9 cellular contexts compared by ENCODE assay signal in genomic region chr19:5951338-5951861, GRCh38. TPM values are rescaled to one million over a fixed set of nuclear protein-coding genes. Genes with fewer than 3 reads are reported as not detected.
DNase-seq lines count a peak whose midpoint lies in the region; ATAC-seq, FAIRE-seq and TF ChIP-seq lines count a peak whose summit lies in the region.
"Had no signal": no experiment of that assay in that cellular context is flagged by ENCODE, and none has a peak within 500 bp of the region (broad histone marks: within the 10 kb centered on the region; RNA-seq: fewer than 3 reads in every experiment).

No MANE protein-coding gene starts in this region.

- intact Hi-C loops in GM12878 (cut with micrococcal nuclease; ENCODE audit: unreplicated experiment) (no loop called here), Calu3 (cut with micrococcal nuclease; ENCODE audit: unreplicated experiment) (no loop called here)

- peaks cover 49% of the 10 kb centered on the region for H3K79me2 ChIP-seq in GM12878 (ENCODE audit: control insufficient read depth, insufficient read depth, low read length)

- BruUV-seq in GM12878 (replicated peaks; lab: Mats Ljungman, UMichigan), result no TSS peak
- BruUV-seq in Calu3 (replicated peaks; lab: Mats Ljungman, UMichigan), result no TSS peak

- WGBS in GM12878 (ENCODE audit: insufficient coverage, insufficient replicate concordance, low lambda C conversion rate, missing lambda C conversion rate), result 72% methylated on average over 19 of the region's 19 CpGs
- 55% methylated on average over 15 to 19 of the region's 19 CpGs for WGBS in mesodermal cell (ENCODE audit: insufficient coverage in 2 of 2), 2 experiments

- RAD21 ChIA-PET in GM12878 (lab: Charles Lee; ENCODE audit: unreplicated experiment), result interaction anchor here (0.7 kb wide), 1 partner anchor 27 kb away, joined by 4 read pairs; the partner anchor contains the start of gene RANBP3

- H3K27me3 ChIP-seq in H7 (ENCODE audit: control insufficient read depth, insufficient read depth, low read length) (no peaks in the 10 kb centered on the region), GM12878 (replicated peaks in 1 of 2; ENCODE audit: control insufficient read depth in 2 of 2, insufficient read depth in 2 of 2, low read length in 1 of 2) (no peaks in the 10 kb centered on the region), foreskin keratinocyte (no peaks in the 10 kb centered on the region)

- H4K20me1 ChIP-seq in GM12878 (ENCODE audit: control insufficient read depth, insufficient read depth), result no peaks in the 10 kb centered on the region; the same call in 1 of the 2 replicates

- H3K36me3 Mint-ChIP-seq in Calu3 (ENCODE audit: insufficient read depth, unreplicated experiment), result peaks cover 12% of the 10 kb centered on the region

- in situ Hi-C loops in GM12878 (cut with MboI), result no loop called here

- ATAC-seq in GM12878, result peak; percentile 73
- no peak for ATAC-seq in HG03457 (IDR thresholded peaks at IDR 0.05; ENCODE audit: unreplicated experiment)
- ATAC-seq in foreskin keratinocyte, result no peak

- no peaks in the 10 kb centered on the region for H3K36me3 ChIP-seq in H7 (replicated peaks; ENCODE audit: control insufficient read depth, insufficient read depth, low read length)
- H3K36me3 ChIP-seq in GM12878 (ENCODE audit: control insufficient read depth in 2 of 2, insufficient read depth in 2 of 2, low read length in 1 of 2), result peaks cover 7 to 20% of the 10 kb centered on the region in 2 experiments; a peak in 3 of 4 replicates
- H3K36me3 ChIP-seq in mesodermal cell (ENCODE audit: control insufficient read depth, insufficient read depth, low read length), result peaks cover 54% of the 10 kb centered on the region

- no peaks in the 10 kb centered on the region for H3K9me3 ChIP-seq in GM12878 (replicated peaks; ENCODE audit: control insufficient read depth, insufficient read depth, low read length)
- no peaks in the 10 kb centered on the region for H3K9me3 ChIP-seq in mesodermal cell (ENCODE audit: control insufficient read depth, low read length)

- no peak for TF ChIP-seq POLR2A in GM12878 (IDR thresholded peaks at IDR 0.05; ENCODE audit: low read depth, low read length)

- H3K4me2 ChIP-seq in GM12878 (ENCODE audit: control insufficient read depth, insufficient read depth), result peak overlapping the region; percentile 47

- no peak for TF ChIP-seq CTCF in GM12878 (IDR thresholded peaks at IDR 0.05 in 2 of 3, conservative IDR thresholded peaks at IDR 0.05 in 1 of 3; ENCODE audit: control insufficient read depth in 2 of 3, extremely low read depth in 1 of 3, insufficient read depth in 1 of 3, low read depth in 3 of 3, low read length in 3 of 3)
- no peak for TF ChIP-seq CTCF in foreskin keratinocyte (conservative IDR thresholded peaks at IDR 0.05)
- TF ChIP-seq CTCF in Calu3 (IDR thresholded peaks at IDR 0.05; ENCODE audit: unreplicated experiment), result no peak

- POLR2A ChIA-PET in GM12878 (lab: Charles Lee), result interaction anchor here (1.1 kb wide), 1 partner anchor 17 kb away, joined by 4 read pairs; no protein-coding TSS in a partner anchor

- TF ChIP-seq RAD21 in GM12878 (IDR thresholded peaks at IDR 0.05; ENCODE audit: insufficient read depth, low read depth, low read length), result no peak

- SMC1A ChIA-PET in GM12878 (lab: Charles Lee; ENCODE audit: uncharacterized antibody, unreplicated experiment), result interaction anchor here (0.8 to 1.0 kb wide), 2 partner anchors 17 to 979 kb away, joined by 3 read pairs; no protein-coding TSS in a partner anchor

- H3K4me1 ChIP-seq in GM12878 (ENCODE audit: control insufficient read depth, insufficient read depth, low read length) (peaks cover 22% of the 10 kb centered on the region), mesodermal cell (ENCODE audit: control insufficient read depth, insufficient read depth, low read length, poor library complexity, severe bottlenecking) (peaks cover 8% of the 10 kb centered on the region), foreskin keratinocyte (no peaks in the 10 kb centered on the region)

- no peak overlapping the region for H3K4me3 Mint-ChIP-seq in Calu3 (ENCODE audit: low read depth, unreplicated experiment)

- no peak overlapping the region for H3K9ac ChIP-seq in GM12878 (ENCODE audit: control insufficient read depth, insufficient read depth, low read length)

- peak; percentile 71 for DNase-seq in Ammon's horn (ENCODE audit: low spot score)
- DNase-seq in H7, result peak; percentile 85
- no peak for DNase-seq in GM12878 (ENCODE audit: low read depth, low spot score)
- DNase-seq in stimulated activated CD4-positive, alpha-beta T cell treated with anti-CD3 and anti-CD28 coated beads, Interleukin-2, amount 100 ng/mL, for 24 hours, result no peak
- DNase-seq in foreskin keratinocyte, result no peak
- DNase-seq in Calu3, result no peak
- DNase-seq: KG1 had no signal

- no peaks in the 10 kb centered on the region for H3K9me3 Mint-ChIP-seq in Calu3 (ENCODE audit: low read depth, unreplicated experiment)

- CTCF ChIA-PET in GM12878 (lab: Yijun Ruan, JAX), result interaction anchor here (0.8 to 4.0 kb wide), 7 partner anchors 14 to 174 kb away, joined by 3 to 16 read pairs (median 4); partner anchors contain the start of gene RANBP3
- CTCF ChIA-PET in Calu3 (lab: Charles Lee), result no interaction called here

- FAIRE-seq in GM12878 (lab: Jason Lieb, UNC), result peak; percentile 38

- H3K4me1 Mint-ChIP-seq in Calu3 (ENCODE audit: low read depth, unreplicated experiment), result peaks cover 7% of the 10 kb centered on the region

- no peak for TF ChIP-seq EP300 in GM12878 (IDR thresholded peaks at IDR 0.05; ENCODE audit: borderline replicate concordance in 1 of 2, control insufficient read depth in 1 of 2, low read depth in 2 of 2, low read length in 2 of 2)

- H3K27me3 Mint-ChIP-seq in Calu3 (ENCODE audit: unreplicated experiment), result no peaks in the 10 kb centered on the region

- no peak overlapping the region for H3K27ac Mint-ChIP-seq in Calu3 (ENCODE audit: unreplicated experiment)

- no peak overlapping the region for H2AFZ ChIP-seq in GM12878 (ENCODE audit: control insufficient read depth, low read depth, low read length)

- H3K27ac ChIP-seq in GM12878 (ENCODE audit: control insufficient read depth, insufficient read depth) (peak overlapping the region; percentile 50), mesodermal cell (ENCODE audit: low read depth, low read length, severe bottlenecking) (peak overlapping the region; percentile 30), foreskin keratinocyte (no peak overlapping the region)

- H3K4me3 ChIP-seq in H7 (ENCODE audit: insufficient read depth, low read depth, low read length) (no peak overlapping the region), GM12878 (no peak overlapping the region), mesodermal cell (ENCODE audit: extremely low read depth, insufficient read depth, low read length, poor library complexity, severe bottlenecking) (no peak overlapping the region)

RNA-seq across cellular contexts. Expression of gene RANBP3, which starts 26.5 kb away (rescaled TPM):
- total RNA-seq in H7 (2014; rRNA removed; shearing (Covaris generic)), result 73.7 and 79.7 TPM in 2 replicates
- total RNA-seq in GM12878 (2013; cell fraction: nucleolus; rRNA removed), result 50.6 and 76.5 TPM in 2 replicates
- 53.9 and 57.7 TPM in 2 replicates for total RNA-seq in GM12878 (2014; rRNA removed)
- total RNA-seq in GM12878 (2014; rRNA removed; fragmentation: Illumina TruSeq; extraction: Trizol), result 55.3 and 56.9 TPM in 2 replicates
- 73.4 and 76.6 TPM in 2 replicates for total RNA-seq in GM12878 (2021)
- polyA plus RNA-seq in GM12878 (2011; ENCODE audit: low read depth), result 13.0 TPM
- 30.5 and 59.4 TPM in 2 replicates for polyA plus RNA-seq in GM12878 (2011; rRNA removed)
- polyA plus RNA-seq in GM12878 (2011; cell fraction: cytosol; rRNA removed), result 93.2 and 134 TPM in 2 replicates
- 150 and 262 TPM in 2 replicates for polyA plus RNA-seq in GM12878 (2011; cell fraction: nucleus; rRNA removed)
- 42.6 and 45.6 TPM in 2 replicates for polyA plus RNA-seq in GM12878 (2012)
- polyA plus RNA-seq in GM12878 (2014; fragmentation: Illumina TruSeq; extraction: Trizol), result 37.9 and 60.6 TPM in 2 replicates
- 1 to 10 TPM; 1.1 to 1.2 TPM for polyA plus RNA-seq in GM12878 (2014; fragmentation: Nextera tagmentation; extraction: Ambion mirVana)
- polyA plus RNA-seq in GM12878 (2014; rRNA removed), result 81.6 and 91.1 TPM in 2 replicates
- 10 to 100 TPM; 61.0 to 63.3 TPM for polyA plus RNA-seq in GM12878 (2016; fragmentation: Nextera tagmentation; extraction: Ambion mirVana)
- 47.3 and 71.4 TPM in 2 replicates for polyA minus RNA-seq in GM12878 (2011; rRNA and poly(A)+ RNA removed)
- 34.5 and 45.1 TPM in 2 replicates for polyA minus RNA-seq in GM12878 (2011; cell fraction: cytosol; rRNA and poly(A)+ RNA removed)
- polyA minus RNA-seq in GM12878 (2011; cell fraction: nucleus; rRNA and poly(A)+ RNA removed), result 28.5 and 37.0 TPM in 2 replicates
- 62.1 TPM for polyA plus RNA-seq in mesodermal cell (2013, experiment 1 of 2)
- polyA plus RNA-seq in mesodermal cell (2013, experiment 2 of 2), result 52.9 TPM
- 54.7 and 56.3 TPM in 2 replicates for total RNA-seq in foreskin keratinocyte
- 47.2 and 53.1 TPM in 2 replicates for polyA plus RNA-seq in foreskin keratinocyte
- total RNA-seq in Calu3 (2022), result 57.0 and 58.4 TPM in 2 replicates

RNA-seq across cellular contexts. Expression of gene CAPS, which starts 37.3 kb away (rescaled TPM):
- 2.2 and 2.7 TPM in 2 replicates for total RNA-seq in H7 (2014; rRNA removed; shearing (Covaris generic))
- 2.8 and 4.9 TPM in 2 replicates for total RNA-seq in GM12878 (2013; cell fraction: nucleolus; rRNA removed)
- total RNA-seq in GM12878 (2014; rRNA removed), result 4.9 and 6.0 TPM in 2 replicates
- total RNA-seq in GM12878 (2014; rRNA removed; fragmentation: Illumina TruSeq; extraction: Trizol), result 1.8 and 2.4 TPM in 2 replicates
- 3.9 and 5.5 TPM in 2 replicates for total RNA-seq in GM12878 (2021)
- polyA plus RNA-seq in GM12878 (2011; ENCODE audit: low read depth), result 1.8 TPM
- polyA plus RNA-seq in GM12878 (2011; rRNA removed), result 1.4 and 1.8 TPM in 2 replicates
- 3.5 and 4.9 TPM in 2 replicates for polyA plus RNA-seq in GM12878 (2011; cell fraction: cytosol; rRNA removed)
- 8.3 and 10.2 TPM in 2 replicates for polyA plus RNA-seq in GM12878 (2011; cell fraction: nucleus; rRNA removed)
- 3.4 and 7.0 TPM in 2 replicates for polyA plus RNA-seq in GM12878 (2012)
- 1.1 and 1.7 TPM in 2 replicates for polyA plus RNA-seq in GM12878 (2014; fragmentation: Illumina TruSeq; extraction: Trizol)
- polyA plus RNA-seq in GM12878 (2014; fragmentation: Nextera tagmentation; extraction: Ambion mirVana), result under 1 TPM; 0.09 to 0.10 TPM
- 6.9 and 8.3 TPM in 2 replicates for polyA plus RNA-seq in GM12878 (2014; rRNA removed)
- polyA plus RNA-seq in GM12878 (2016; fragmentation: Nextera tagmentation; extraction: Ambion mirVana), result 1 to 10 TPM; 5.1 to 6.3 TPM
- polyA minus RNA-seq in GM12878 (2011; rRNA and poly(A)+ RNA removed), result 0.29 and 1.6 TPM in 2 replicates
- 0.31 TPM in 1 of 2 replicates, not detected in the other for polyA minus RNA-seq in GM12878 (2011; cell fraction: cytosol; rRNA and poly(A)+ RNA removed)
- polyA minus RNA-seq in GM12878 (2011; cell fraction: nucleus; rRNA and poly(A)+ RNA removed), result 1.6 and 2.0 TPM in 2 replicates
- polyA plus RNA-seq in mesodermal cell (2013, experiment 1 of 2), result 3.2 TPM
- 3.2 TPM for polyA plus RNA-seq in mesodermal cell (2013, experiment 2 of 2)
- total RNA-seq in foreskin keratinocyte, result 1.4 and 2.6 TPM in 2 replicates
- 1.4 and 2.9 TPM in 2 replicates for polyA plus RNA-seq in foreskin keratinocyte
- total RNA-seq in Calu3 (2022), result 39.9 and 45.7 TPM in 2 replicates

RNA-seq across cellular contexts. Expression of gene VMAC, which starts 46.7 kb away (rescaled TPM):
- 2.1 and 3.5 TPM in 2 replicates for total RNA-seq in H7 (2014; rRNA removed; shearing (Covaris generic))
- total RNA-seq in GM12878 (2013; cell fraction: nucleolus; rRNA removed), result 10.6 and 12.7 TPM in 2 replicates
- total RNA-seq in GM12878 (2014; rRNA removed) (5.8 and 6.5 TPM in 2 replicates), GM12878 (2014; rRNA removed; fragmentation: Illumina TruSeq; extraction: Trizol) (2.8 and 2.9 TPM in 2 replicates), GM12878 (2021) (3.2 and 3.7 TPM in 2 replicates), foreskin keratinocyte (1.5 and 2.1 TPM in 2 replicates), Calu3 (2022) (4.3 and 5.5 TPM in 2 replicates)
- polyA plus RNA-seq in GM12878 (2011; ENCODE audit: low read depth), result 1.4 TPM
- polyA plus RNA-seq in GM12878 (2011; rRNA removed) (1.3 and 1.4 TPM in 2 replicates), GM12878 (2014; fragmentation: Illumina TruSeq; extraction: Trizol) (1.1 and 2.0 TPM in 2 replicates), GM12878 (2014; fragmentation: Nextera tagmentation; extraction: Ambion mirVana) (under 1 TPM; 0.18 to 0.27 TPM), GM12878 (2014; rRNA removed) (6.8 and 7.3 TPM in 2 replicates), GM12878 (2016; fragmentation: Nextera tagmentation; extraction: Ambion mirVana) (1 to 10 TPM; 1.5 to 1.6 TPM), foreskin keratinocyte (0.89 and 1.2 TPM in 2 replicates)
- 2.6 and 3.9 TPM in 2 replicates for polyA plus RNA-seq in GM12878 (2011; cell fraction: cytosol; rRNA removed)
- 5.1 and 6.5 TPM in 2 replicates for polyA plus RNA-seq in GM12878 (2011; cell fraction: nucleus; rRNA removed)
- polyA plus RNA-seq in GM12878 (2012), result 2.6 and 3.0 TPM in 2 replicates
- polyA minus RNA-seq in GM12878 (2011; rRNA and poly(A)+ RNA removed), result 0.59 and 1.3 TPM in 2 replicates
- 1.0 and 1.1 TPM in 2 replicates for polyA minus RNA-seq in GM12878 (2011; cell fraction: cytosol; rRNA and poly(A)+ RNA removed)
- 1.2 and 2.2 TPM in 2 replicates for polyA minus RNA-seq in GM12878 (2011; cell fraction: nucleus; rRNA and poly(A)+ RNA removed)
- 3.7 TPM for polyA plus RNA-seq in mesodermal cell (2013, experiment 1 of 2)
- 2.8 TPM for polyA plus RNA-seq in mesodermal cell (2013, experiment 2 of 2)

RNA-seq across cellular contexts. Expression of gene NDUFA11, which starts 47.8 kb away (rescaled TPM):
- total RNA-seq in H7 (2014; rRNA removed; shearing (Covaris generic)), result 181 and 244 TPM in 2 replicates
- 35.6 and 42.7 TPM in 2 replicates for total RNA-seq in GM12878 (2013; cell fraction: nucleolus; rRNA removed)
- total RNA-seq in GM12878 (2014; rRNA removed) (326 and 388 TPM in 2 replicates), GM12878 (2014; rRNA removed; fragmentation: Illumina TruSeq; extraction: Trizol) (164 and 181 TPM in 2 replicates), GM12878 (2021) (306 and 309 TPM in 2 replicates), foreskin keratinocyte (283 and 287 TPM in 2 replicates), Calu3 (2022) (133 and 143 TPM in 2 replicates)
- polyA plus RNA-seq in GM12878 (2011; ENCODE audit: low read depth), result 166 TPM
- polyA plus RNA-seq in GM12878 (2011; rRNA removed) (24.8 and 108 TPM in 2 replicates), GM12878 (2014; fragmentation: Illumina TruSeq; extraction: Trizol) (24.2 and 170 TPM in 2 replicates), GM12878 (2014; fragmentation: Nextera tagmentation; extraction: Ambion mirVana) (100 to 1,000 TPM; 239 to 270 TPM), GM12878 (2014; rRNA removed) (343 and 398 TPM in 2 replicates), GM12878 (2016; fragmentation: Nextera tagmentation; extraction: Ambion mirVana) (100 to 1,000 TPM; 596 to 600 TPM), foreskin keratinocyte (511 and 568 TPM in 2 replicates)
- polyA plus RNA-seq in GM12878 (2011; cell fraction: cytosol; rRNA removed), result 447 and 630 TPM in 2 replicates
- 193 and 244 TPM in 2 replicates for polyA plus RNA-seq in GM12878 (2011; cell fraction: nucleus; rRNA removed)
- polyA plus RNA-seq in GM12878 (2012), result 189 and 285 TPM in 2 replicates
- 22.4 and 50.2 TPM in 2 replicates for polyA minus RNA-seq in GM12878 (2011; rRNA and poly(A)+ RNA removed)
- polyA minus RNA-seq in GM12878 (2011; cell fraction: cytosol; rRNA and poly(A)+ RNA removed), result 18.2 and 24.5 TPM in 2 replicates
- 7.6 and 15.5 TPM in 2 replicates for polyA minus RNA-seq in GM12878 (2011; cell fraction: nucleus; rRNA and poly(A)+ RNA removed)
- polyA plus RNA-seq in mesodermal cell (2013, experiment 1 of 2), result 235 TPM
- polyA plus RNA-seq in mesodermal cell (2013, experiment 2 of 2), result 196 TPM

Comparison
In these comparisons a context has a peak if more than half of its experiments do, and no peak if none do; other contexts are left out.
1. DNase-seq: peak in Ammon's horn (single experiment) and H7 (single experiment); none in GM12878 (single experiment), stimulated activated CD4-positive, alpha-beta T cell treated with anti-CD3 and anti-CD28 coated beads, Interleukin-2, amount 100 ng/mL, for 24 hours (0 of 2), foreskin keratinocyte (0 of 2) and Calu3 (single experiment).